In genomic region chr10:49296382-49296781, GRCh38 we compare ENCODE assay signal across 1 cellular context.
TF ChIP-seq lines count a peak whose summit lies in the region.

No MANE protein-coding gene starts in this region.

TF ChIP-seq in GM23338, 12 proteins besides CTCF, POLR2A, EP300 and RAD21 (continued from another document):
- TF ChIP-seq ETS1 (IDR thresholded peaks at IDR 0.05) = no peak
- TF ChIP-seq CREB1 (CRISPR knock-in tag; IDR thresholded peaks at IDR 0.05; ENCODE audit: low read depth) = no peak
- no peak for TF ChIP-seq ZNF331 (CRISPR knock-in tag; IDR thresholded peaks at IDR 0.05; ENCODE audit: low read depth)
- TF ChIP-seq REST (IDR thresholded peaks at IDR 0.05; ENCODE audit: unreplicated experiment) = no peak
- TF ChIP-seq EZH2 (IDR thresholded peaks at IDR 0.05; ENCODE audit: low read depth, unreplicated experiment) = no peak
- TF ChIP-seq POLR2AphosphoS5 (IDR thresholded peaks at IDR 0.05; ENCODE audit: low read depth) = no peak
- no peak for TF ChIP-seq STAT1 (IDR thresholded peaks at IDR 0.05; ENCODE audit: unreplicated experiment)
